In genomic region chr11:12111482-12112149, GRCh38 we compare ENCODE assay signal across 9 cellular contexts. TPM values are rescaled to one million over a fixed set of nuclear protein-coding genes. Genes with fewer than 3 reads are reported as not detected.
DNase-seq lines count a peak whose midpoint lies in the region; ATAC-seq, FAIRE-seq and TF ChIP-seq lines count a peak whose summit lies in the region.
"Had no signal": no experiment of that assay in that cellular context is flagged by ENCODE, and none has a peak within 500 bp of the region (broad histone marks: within the 10 kb centered on the region; RNA-seq: fewer than 3 reads in every experiment).

No MANE protein-coding gene starts in this region.

- no peak for TF ChIP-seq POLR2A in stomach (IDR thresholded peaks at IDR 0.05)

- TF ChIP-seq CTCF in ascending aorta (IDR thresholded peaks at IDR 0.05): peak in 1 of 3 experiments; percentile 6
- no peak for TF ChIP-seq CTCF in kidney (IDR thresholded peaks at IDR 0.05; ENCODE audit: borderline replicate concordance, extremely low read depth, insufficient read depth)
- TF ChIP-seq CTCF in stomach (IDR thresholded peaks at IDR 0.05): no peak
- TF ChIP-seq CTCF in GM13977 (IDR thresholded peaks at IDR 0.05; ENCODE audit: extremely low read depth, insufficient read depth, missing control alignments): no peak

- H3K9ac ChIP-seq in kidney (ENCODE audit: low read length in 2 of 2): peak overlapping the region; percentile 32 to 78

- H3K27me3 ChIP-seq in ascending aorta: no peaks in the 10 kb centered on the region
- no peaks in the 10 kb centered on the region for H3K27me3 ChIP-seq in stomach

- WGBS in stomach, 5 donors: 40 to 53% (median 50%) methylated on average over 11 to 13 of the region's 13 CpGs

- H3K9me3 ChIP-seq in ascending aorta (no peaks in the 10 kb centered on the region), kidney (ENCODE audit: control insufficient read depth in 1 of 2, low read length in 2 of 2) (no peaks in the 10 kb centered on the region), stomach (no peaks in the 10 kb centered on the region)

- peaks cover 2 to 20% of the 10 kb centered on the region in 2 donors for H3K4me1 ChIP-seq in ascending aorta
- H3K4me1 ChIP-seq in kidney (ENCODE audit: control insufficient read depth in 1 of 2, insufficient read depth in 1 of 2, low read depth in 1 of 2, low read length in 2 of 2): peaks cover 4 to 10% of the 10 kb centered on the region in 2 donors
- peaks cover 21 to 54% (median 41%) of the 10 kb centered on the region in 4 donors for H3K4me1 ChIP-seq in stomach

- TF ChIP-seq EP300 in stomach (IDR thresholded peaks at IDR 0.05): no peak

- H3K27ac ChIP-seq in ascending aorta: peak overlapping the region; percentile 92 to 93
- peak overlapping the region in 1 of 2 donors; percentile 77 for H3K27ac ChIP-seq in kidney (ENCODE audit: low read depth in 2 of 2, low read length in 2 of 2)
- peak overlapping the region; percentile 85 to 97 (median 93) for H3K27ac ChIP-seq in stomach

- H3K36me3 ChIP-seq in ascending aorta (peaks cover 0 to 15% of the 10 kb centered on the region in 2 donors), kidney (ENCODE audit: control insufficient read depth in 1 of 2, insufficient read depth in 2 of 2, low read length in 2 of 2) (no peaks in the 10 kb centered on the region), stomach (no peaks in the 10 kb centered on the region)

- no peak for ATAC-seq in GM21515 (IDR thresholded peaks at IDR 0.05; ENCODE audit: unreplicated experiment)

- H3K4me3 ChIP-seq in ascending aorta: peak overlapping the region; percentile 89 to 91
- peak overlapping the region; percentile 75 to 82 for H3K4me3 ChIP-seq in kidney (ENCODE audit: low read length in 2 of 2)
- peak overlapping the region; percentile 79 to 91 (median 86) for H3K4me3 ChIP-seq in stomach

- in situ Hi-C loops in GM13977 (cut with MboI; ENCODE audit: low pct_unique_long_range_greater_than_20kb, low sequenced_read_pairs, unreplicated experiment): no loop called here

- intact Hi-C loops in ascending aorta (cut with DNase I): loop anchor here (2.0 to 10.0 kb wide), 2 partner anchors 49 to 57 kb away; no protein-coding TSS in a partner anchor
- intact Hi-C loops in kidney (cut with DNase I): no loop called here
- intact Hi-C loops in stomach (cut with DNase I; ENCODE audit: low total_unique reads): no loop called here

- FAIRE-seq in kidney (lab: Jason Lieb, UNC): no peak

- peak; percentile 23 for DNase-seq in NCI-H345 (lab: John Stamatoyannopoulos, UW)
- no peak for DNase-seq in NCI-H345 treated with DMSO at 0.1 percent for 48 hours (lab: John Stamatoyannopoulos, UW; ENCODE audit: unreplicated experiment)
- no peak for DNase-seq in ascending aorta (ENCODE audit: low spot score in 2 of 2)
- no peak for DNase-seq in kidney
- DNase-seq in stomach: no peak
- no peak for DNase-seq in GM13977 (ENCODE audit: low spot score)
- no peak for DNase-seq in stimulated activated CD4-positive, alpha-beta T cell treated with anti-CD3 and anti-CD28 coated beads, Interleukin-2, amount 100 ng/mL, for 24 hours
- DNase-seq: DND-41 had no signal

RNA-seq across cellular contexts. Expression of gene MICAL2, which starts 1.2 kb away (rescaled TPM):
- total RNA-seq in ascending aorta: 237 TPM
- 64.5 TPM for total RNA-seq in kidney
- polyA plus RNA-seq in kidney (ENCODE audit: insufficient read depth, low read depth, low replicate concordance): 7.8 TPM
- 100 to 1,000 TPM in 2 of 5 donors, 10 to 100 TPM in 3; 82.6 to 165 (median 86.1) TPM for total RNA-seq in stomach
- 10 to 100 TPM; 11.2 to 31.4 (median 13.3) TPM for polyA plus RNA-seq in stomach
